Comparison of ENCODE assay signal across 3 cellular contexts in genomic region chr2:238785528-238785860, GRCh38.
"Had no signal": no experiment of that assay in that cellular context is flagged by ENCODE, and none has a peak within 500 bp of the region (broad histone marks: within the 10 kb centered on the region; RNA-seq: fewer than 3 reads in every experiment).

No MANE protein-coding gene starts in this region.

- H3K27ac ChIP-seq: epithelial cell of prostate, hepatocyte, left lung had no signal

- H3K27me3 ChIP-seq: hepatocyte had no signal

- H3K4me2 ChIP-seq: hepatocyte had no signal

- H2AFZ ChIP-seq: hepatocyte had no signal

- H3K79me2 ChIP-seq: hepatocyte had no signal

- H3K4me3 ChIP-seq: hepatocyte, left lung had no signal

- H3K36me3 ChIP-seq: left lung had no signal
